In genomic region chr11:95095858-95096587, GRCh38 we compare ENCODE assay signal across 8 cellular contexts. TPM values are rescaled to one million over a fixed set of nuclear protein-coding genes. Genes with fewer than 3 reads are reported as not detected.
DNase-seq lines count a peak whose midpoint lies in the region; ATAC-seq and TF ChIP-seq lines count a peak whose summit lies in the region.

No MANE protein-coding gene starts in this region.

- TF ChIP-seq CTCF in GM13976 (IDR thresholded peaks at IDR 0.05; ENCODE audit: borderline replicate concordance, control extremely low read depth, extremely low read depth, insufficient read depth, missing control alignments) (no peak), brain microvascular endothelial cell (IDR thresholded peaks at IDR 0.05; ENCODE audit: low read depth, low read length, missing control alignments) (no peak), mesothelial cell of epicardium (IDR thresholded peaks at IDR 0.05; ENCODE audit: unreplicated experiment) (no peak)

- H3K36me3 Mint-ChIP-seq in mesothelial cell of epicardium = no peaks in the 10 kb centered on the region

- peak; percentile 70 for DNase-seq in GM13976 (ENCODE audit: low spot score)
- DNase-seq in HPDE6-E6E7 (ENCODE audit: extremely low spot score) = peak; percentile 38
- DNase-seq in brain microvascular endothelial cell = no peak
- no peak for DNase-seq in H7
- DNase-seq in mesothelial cell of epicardium (ENCODE audit: low spot score in 2 of 2, unreplicated experiment in 2 of 2) = no peak
- no peak for DNase-seq in cardiac septum (ENCODE audit: low spot score)
- DNase-seq in NCI-H345 (lab: John Stamatoyannopoulos, UW) = no peak

- no peaks in the 10 kb centered on the region for H3K9me3 Mint-ChIP-seq in mesothelial cell of epicardium

- H3K27me3 ChIP-seq in brain microvascular endothelial cell (replicated peaks) (no peaks in the 10 kb centered on the region), H7 (ENCODE audit: control insufficient read depth, insufficient read depth, low read length) (peaks cover 12% of the 10 kb centered on the region)

- peaks cover 7% of the 10 kb centered on the region for H3K4me1 Mint-ChIP-seq in mesothelial cell of epicardium

- no peaks in the 10 kb centered on the region for H3K36me3 ChIP-seq in brain microvascular endothelial cell (replicated peaks)
- H3K36me3 ChIP-seq in H7 (replicated peaks; ENCODE audit: control insufficient read depth, insufficient read depth, low read length) = no peaks in the 10 kb centered on the region

- H3K27ac ChIP-seq in brain microvascular endothelial cell = peak overlapping the region; percentile 63

- H3K27ac Mint-ChIP-seq in mesothelial cell of epicardium = no peak overlapping the region

- H3K4me3 ChIP-seq in brain microvascular endothelial cell (ENCODE audit: low read depth, low read length) = peak overlapping the region; percentile 4
- no peak overlapping the region for H3K4me3 ChIP-seq in H7 (ENCODE audit: insufficient read depth, low read depth, low read length)

- in situ Hi-C loops in GM13976 (cut with MboI; ENCODE audit: low sequenced_read_pairs, unreplicated experiment) (no loop called here), brain microvascular endothelial cell (cut with HindIII; ENCODE audit: low pct_ligation_motif_present, low sequenced_read_pairs) (no loop called here)

- ATAC-seq in GM21515 (IDR thresholded peaks at IDR 0.05; ENCODE audit: unreplicated experiment) = peak; percentile 83

- intact Hi-C loops in cardiac septum (cut with DNase I) = loop anchor here (10.0 kb wide), 1 partner anchor 139 kb away; the partner anchor contains the start of gene SESN3

- H3K4me3 Mint-ChIP-seq in mesothelial cell of epicardium = no peak overlapping the region

- H3K27me3 Mint-ChIP-seq in mesothelial cell of epicardium (ENCODE audit: low read depth) = no peaks in the 10 kb centered on the region

RNA-seq across cellular contexts. Expression of gene ENDOD1, which starts 6.4 kb away (rescaled TPM):
- 3.6 and 6.2 TPM in 2 replicates for total RNA-seq in H7 (2014; rRNA removed; shearing (Covaris generic))
- total RNA-seq in mesothelial cell of epicardium (7.2 to 7.6 TPM (median 7.2 TPM) in 3 replicates), cardiac septum (13.3 TPM)

RNA-seq across cellular contexts. Expression of gene SRSF8, which starts 29.3 kb away (rescaled TPM):
- 11.6 and 15.2 TPM in 2 replicates for total RNA-seq in H7 (2014; rRNA removed; shearing (Covaris generic))
- total RNA-seq in mesothelial cell of epicardium (33.3 to 37.1 TPM (median 35.0 TPM) in 3 replicates), cardiac septum (25.1 TPM)

RNA-seq across cellular contexts. Expression of gene KDM4F, which starts 46.8 kb away (rescaled TPM):
- not detected in 2 replicates for total RNA-seq in H7 (2014; rRNA removed; shearing (Covaris generic))
- total RNA-seq in mesothelial cell of epicardium = not detected in 3 replicates
- total RNA-seq in cardiac septum = not detected

Comparison
In these comparisons a context has a peak if more than half of its experiments do, and no peak if none do; other contexts are left out.
1. DNase-seq: peak in GM13976 (single experiment) and HPDE6-E6E7 (single experiment); none in brain microvascular endothelial cell (single experiment), H7 (single experiment), mesothelial cell of epicardium (0 of 2), cardiac septum (single experiment) and NCI-H345 (single experiment).